1 cellular context compared by ENCODE assay signal in genomic region chr18:23208600-23208999, GRCh38.
TF ChIP-seq lines count a peak whose summit lies in the region.

No MANE protein-coding gene starts in this region.

TF ChIP-seq in IMR-90, 13 proteins besides CTCF, POLR2A, EP300 and RAD21 (continued from another document):
- TF ChIP-seq, protein P1, sequence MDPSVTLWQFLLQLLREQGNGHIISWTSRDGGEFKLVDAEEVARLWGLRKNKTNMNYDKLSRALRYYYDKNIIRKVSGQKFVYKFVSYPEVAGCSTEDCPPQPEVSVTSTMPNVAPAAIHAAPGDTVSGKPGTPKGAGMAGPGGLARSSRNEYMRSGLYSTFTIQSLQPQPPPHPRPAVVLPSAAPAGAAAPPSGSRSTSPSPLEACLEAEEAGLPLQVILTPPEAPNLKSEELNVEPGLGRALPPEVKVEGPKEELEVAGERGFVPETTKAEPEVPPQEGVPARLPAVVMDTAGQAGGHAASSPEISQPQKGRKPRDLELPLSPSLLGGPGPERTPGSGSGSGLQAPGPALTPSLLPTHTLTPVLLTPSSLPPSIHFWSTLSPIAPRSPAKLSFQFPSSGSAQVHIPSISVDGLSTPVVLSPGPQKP (IDR thresholded peaks at IDR 0.05; ENCODE audit: borderline replicate concordance, low read depth, low read length): no peak
- TF ChIP-seq BHLHE40 (IDR thresholded peaks at IDR 0.05; ENCODE audit: low read depth, low read length) (no peak), CEBPB (IDR thresholded peaks at IDR 0.05; ENCODE audit: low read depth, low read length) (no peak), NFE2L2 (IDR thresholded peaks at IDR 0.05; ENCODE audit: low read depth, low read length) (no peak), CHD1 (IDR thresholded peaks at IDR 0.05; ENCODE audit: low read depth, low read length) (no peak), MXI1 (IDR thresholded peaks at IDR 0.05; ENCODE audit: borderline replicate concordance, low read depth, low read length) (no peak), MAFK (IDR thresholded peaks at IDR 0.05; ENCODE audit: low read depth, low read length) (no peak), RCOR1 (IDR thresholded peaks at IDR 0.05; ENCODE audit: insufficient replicate concordance, low read length) (no peak), SMC3 (IDR thresholded peaks at IDR 0.05; ENCODE audit: low read depth, low read length) (no peak), RFX5 (IDR thresholded peaks at IDR 0.05; ENCODE audit: low read depth, low read length) (no peak)
- TF ChIP-seq, protein P2, sequence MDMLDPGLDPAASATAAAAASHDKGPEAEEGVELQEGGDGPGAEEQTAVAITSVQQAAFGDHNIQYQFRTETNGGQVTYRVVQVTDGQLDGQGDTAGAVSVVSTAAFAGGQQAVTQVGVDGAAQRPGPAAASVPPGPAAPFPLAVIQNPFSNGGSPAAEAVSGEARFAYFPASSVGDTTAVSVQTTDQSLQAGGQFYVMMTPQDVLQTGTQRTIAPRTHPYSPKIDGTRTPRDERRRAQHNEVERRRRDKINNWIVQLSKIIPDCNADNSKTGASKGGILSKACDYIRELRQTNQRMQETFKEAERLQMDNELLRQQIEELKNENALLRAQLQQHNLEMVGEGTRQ (IDR thresholded peaks at IDR 0.05; ENCODE audit: low read depth, low read length): no peak
